In the genomic region with DNA sequence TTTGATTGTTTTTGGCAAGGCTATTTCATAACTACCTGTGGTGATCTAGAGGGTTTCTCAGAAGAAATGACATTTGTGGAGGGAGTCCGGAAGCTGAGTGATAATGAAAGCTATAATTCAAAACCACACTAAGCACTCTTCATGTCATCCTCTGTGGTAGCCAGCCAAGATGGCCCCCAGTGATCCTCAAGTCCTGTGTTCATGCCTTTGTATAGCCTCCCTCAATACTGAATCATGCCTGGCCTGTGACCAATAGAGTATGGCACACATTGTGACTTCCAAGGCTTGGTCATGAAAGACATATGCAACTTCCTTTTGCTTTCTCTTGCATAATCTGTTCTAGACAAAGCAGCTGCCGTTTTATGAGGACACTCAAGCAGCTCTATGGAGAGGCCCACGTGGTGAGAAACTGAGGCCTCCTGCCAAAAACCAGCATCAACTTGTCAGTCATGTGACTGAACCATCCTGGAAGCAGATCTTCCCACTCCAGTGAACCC, we compare ENCODE assay signal across 8 cellular contexts. TPM values are rescaled to one million over a fixed set of nuclear protein-coding genes. Genes with fewer than 3 reads are reported as not detected.
DNase-seq lines count a peak whose midpoint lies in the region; ATAC-seq and TF ChIP-seq lines count a peak whose summit lies in the region.

No MANE protein-coding gene starts in this region.

- H3K9me3 ChIP-seq in mesenchymal stem cell (ENCODE audit: control insufficient read depth, low read length) = no peaks in the 10 kb centered on the region
- no peaks in the 10 kb centered on the region for H3K9me3 ChIP-seq in smooth muscle cell (replicated peaks; ENCODE audit: low read depth)

- no peaks in the 10 kb centered on the region for H3F3A ChIP-seq in smooth muscle cell (ENCODE audit: low read depth)

- H3K79me1 ChIP-seq in mesenchymal stem cell (replicated peaks; ENCODE audit: low read length, poor library complexity, severe bottlenecking) = no peaks in the 10 kb centered on the region

- H3K4me3 ChIP-seq in mesenchymal stem cell (ENCODE audit: insufficient read depth in 1 of 2, low read depth in 1 of 2, low read length in 2 of 2) (no peak overlapping the region), smooth muscle cell (no peak overlapping the region)

- H3K36me3 ChIP-seq in mesenchymal stem cell (ENCODE audit: control insufficient read depth in 1 of 2, insufficient read depth in 2 of 2, low read depth in 1 of 2, low read length in 2 of 2) (no peaks in the 10 kb centered on the region), smooth muscle cell (ENCODE audit: low read depth) (no peaks in the 10 kb centered on the region)

- ATAC-seq in HG02943 (IDR thresholded peaks at IDR 0.05; ENCODE audit: low read depth, unreplicated experiment) = peak; percentile 93
- peak; percentile 100 for ATAC-seq in activated naive CD8-positive, alpha-beta T cell treated with anti-CD3 and anti-CD28 coated beads, Interleukin-2, amount 10 ng/mL, durations not matched to agents 7 days and 5 days (ENCODE audit: low read depth)

- H2BK12ac ChIP-seq in mesenchymal stem cell (ENCODE audit: low read length in 2 of 2) = no peak overlapping the region

- H2AFZ ChIP-seq in mesenchymal stem cell (ENCODE audit: low read depth, low read length) (no peak overlapping the region), smooth muscle cell (ENCODE audit: low read depth) (no peak overlapping the region)

- H4K20me1 ChIP-seq in smooth muscle cell (ENCODE audit: low read depth) = no peaks in the 10 kb centered on the region

- H3K4ac ChIP-seq in mesenchymal stem cell (ENCODE audit: low read depth in 1 of 2, low read length in 2 of 2) = no peak overlapping the region

- no peak overlapping the region for H2BK5ac ChIP-seq in mesenchymal stem cell (ENCODE audit: low read depth, low read length, poor library complexity, severe bottlenecking)

- no peak overlapping the region for H4K8ac ChIP-seq in mesenchymal stem cell (ENCODE audit: low read length)

- H3K36me3 Mint-ChIP-seq in activated naive CD8-positive, alpha-beta T cell treated with anti-CD3 and anti-CD28 coated beads, Interleukin-2, amount 10 ng/mL, durations not matched to agents 7 days and 5 days = peaks cover 11% of the 10 kb centered on the region

- peak; percentile 37 to 42 (median 41) for DNase-seq in stimulated activated CD4-positive, alpha-beta T cell treated with anti-CD3 and anti-CD28 coated beads, Interleukin-12 subunit alpha, Interleukin-12 subunit beta, amount 100 ng/mL, for 48 hours (ENCODE audit: low read depth in 2 of 3, low spot score in 1 of 3)
- no peak for DNase-seq in stimulated activated CD4-positive, alpha-beta T cell treated with anti-CD3 and anti-CD28 coated beads, Interleukin-12 subunit alpha, Interleukin-12 subunit beta, amount 100 ng/mL, for 4 hours
- DNase-seq in NCI-H345 (lab: John Stamatoyannopoulos, UW) (peak; percentile 90), mesenchymal stem cell (peak; percentile 33), smooth muscle cell (lab: John Stamatoyannopoulos, UW; ENCODE audit: unreplicated experiment) (no peak), iPS-NIHi11 (ENCODE audit: low spot score) (no peak)
- peak; percentile 46 for DNase-seq in activated naive CD8-positive, alpha-beta T cell treated with anti-CD3 and anti-CD28 coated beads, Interleukin-2, amount 10 ng/mL, durations not matched to agents 7 days and 5 days

- H3K27me3 ChIP-seq in mesenchymal stem cell (ENCODE audit: control insufficient read depth in 1 of 2, insufficient read depth in 1 of 2, low read length in 2 of 2) = peaks cover 0 to 5% of the 10 kb centered on the region in 2 experiments
- no peaks in the 10 kb centered on the region for H3K27me3 ChIP-seq in smooth muscle cell (ENCODE audit: low read depth)

- H3K9me3 Mint-ChIP-seq in activated naive CD8-positive, alpha-beta T cell treated with anti-CD3 and anti-CD28 coated beads, Interleukin-2, amount 10 ng/mL, durations not matched to agents 7 days and 5 days = peaks cover 7% of the 10 kb centered on the region

- no peak for TF ChIP-seq CTCF in smooth muscle cell (IDR thresholded peaks at IDR 0.05; ENCODE audit: borderline replicate concordance, insufficient read depth, poor library complexity, severe bottlenecking)

- no peak overlapping the region for H2AK5ac ChIP-seq in mesenchymal stem cell (ENCODE audit: low read length, severe bottlenecking)

- peak overlapping the region; percentile 58 for H3K4me3 Mint-ChIP-seq in activated naive CD8-positive, alpha-beta T cell treated with anti-CD3 and anti-CD28 coated beads, Interleukin-2, amount 10 ng/mL, durations not matched to agents 7 days and 5 days

- H3K14ac ChIP-seq in mesenchymal stem cell (ENCODE audit: low read length in 2 of 2) = no peak overlapping the region

- no peak overlapping the region for H3K23ac ChIP-seq in mesenchymal stem cell (ENCODE audit: low read length in 2 of 2)

- H3K27ac Mint-ChIP-seq in activated naive CD8-positive, alpha-beta T cell treated with anti-CD3 and anti-CD28 coated beads, Interleukin-2, amount 10 ng/mL, durations not matched to agents 7 days and 5 days = peak overlapping the region; percentile 96

- peaks cover 18% of the 10 kb centered on the region for H3K4me1 Mint-ChIP-seq in activated naive CD8-positive, alpha-beta T cell treated with anti-CD3 and anti-CD28 coated beads, Interleukin-2, amount 10 ng/mL, durations not matched to agents 7 days and 5 days

- POLR2A ChIA-PET in activated naive CD8-positive, alpha-beta T cell treated with anti-CD3 and anti-CD28 coated beads, Interleukin-2, amount 10 ng/mL, durations not matched to agents 7 days and 5 days (lab: Charles Lee) = interaction anchor here (0.6 to 2.3 kb wide), 4 partner anchors 9 to 50 kb away, joined by 3 to 26 read pairs (median 8); a partner anchor contains a TSS

- peaks cover 19% of the 10 kb centered on the region for H3K27me3 Mint-ChIP-seq in activated naive CD8-positive, alpha-beta T cell treated with anti-CD3 and anti-CD28 coated beads, Interleukin-2, amount 10 ng/mL, durations not matched to agents 7 days and 5 days

- H3K4me1 ChIP-seq in mesenchymal stem cell (ENCODE audit: control insufficient read depth, insufficient read depth, low read depth, low read length) (no peaks in the 10 kb centered on the region), smooth muscle cell (ENCODE audit: low read depth) (no peaks in the 10 kb centered on the region)

- H3K9ac ChIP-seq in mesenchymal stem cell (ENCODE audit: low read length) (no peak overlapping the region), smooth muscle cell (ENCODE audit: low read depth) (no peak overlapping the region)

- no peak overlapping the region for H2BK120ac ChIP-seq in mesenchymal stem cell (ENCODE audit: low read depth, low read length)

- WGBS in mesenchymal stem cell = 78% methylated on average over 3 of the region's 3 CpGs
- WGBS in smooth muscle cell (ENCODE audit: low lambda C conversion rate) = 74% methylated on average over 3 of the region's 3 CpGs

- no peak overlapping the region for H2BK15ac ChIP-seq in mesenchymal stem cell (ENCODE audit: low read depth, poor library complexity, severe bottlenecking)

- H3K18ac ChIP-seq in mesenchymal stem cell (ENCODE audit: low read depth in 1 of 2, low read length in 2 of 2) = no peak overlapping the region

- H3K79me2 ChIP-seq in smooth muscle cell (ENCODE audit: low read depth) = no peaks in the 10 kb centered on the region

- H3K27ac ChIP-seq in mesenchymal stem cell (ENCODE audit: low read length, poor library complexity, severe bottlenecking) = no peak overlapping the region
- H3K27ac ChIP-seq in smooth muscle cell (ENCODE audit: low read depth) = no peak overlapping the region

- H3K4me2 ChIP-seq in mesenchymal stem cell (ENCODE audit: low read length, poor library complexity, severe bottlenecking) (no peak overlapping the region), smooth muscle cell (no peak overlapping the region)

- no peak overlapping the region for H4K91ac ChIP-seq in mesenchymal stem cell (ENCODE audit: low read length)

RNA-seq across cellular contexts. Expression of a gene that starts 12.8 kb away (rescaled TPM):
- total RNA-seq in activated naive CD8-positive, alpha-beta T cell treated with anti-CD3 and anti-CD28 coated beads, Interleukin-2, amount 10 ng/mL, durations not matched to agents 7 days and 5 days = 1 to 10 TPM; 5.1 to 6.4 TPM
- polyA plus RNA-seq in mesenchymal stem cell (2013, experiment 1 of 2) = 10.1 TPM
- polyA plus RNA-seq in mesenchymal stem cell (2013, experiment 2 of 2) = 9.8 TPM
- 17.1 and 19.6 TPM in 2 replicates for total RNA-seq in smooth muscle cell
- polyA plus RNA-seq in smooth muscle cell = 8.1 and 8.8 TPM in 2 replicates

RNA-seq across cellular contexts. Expression of a gene that starts 50.6 kb away (rescaled TPM):
- 10 to 100 TPM in 1 of 2 experiments, 1 to 10 TPM in 1; 9.8 to 10.7 TPM for total RNA-seq in activated naive CD8-positive, alpha-beta T cell treated with anti-CD3 and anti-CD28 coated beads, Interleukin-2, amount 10 ng/mL, durations not matched to agents 7 days and 5 days
- polyA plus RNA-seq in mesenchymal stem cell (2013, experiment 1 of 2) = 21.8 TPM
- polyA plus RNA-seq in mesenchymal stem cell (2013, experiment 2 of 2) = 21.6 TPM
- 44.0 and 47.3 TPM in 2 replicates for total RNA-seq in smooth muscle cell
- 14.0 and 17.9 TPM in 2 replicates for polyA plus RNA-seq in smooth muscle cell

Comparison
In these comparisons a context has a peak if more than half of its experiments do, and no peak if none do; other contexts are left out.
1. DNase-seq: peak in stimulated activated CD4-positive, alpha-beta T cell treated with anti-CD3 and anti-CD28 coated beads, Interleukin-12 subunit alpha, Interleukin-12 subunit beta, amount 100 ng/mL, for 48 hours (3 of 3), NCI-H345 (single experiment), activated naive CD8-positive, alpha-beta T cell treated with anti-CD3 and anti-CD28 coated beads, Interleukin-2, amount 10 ng/mL, durations not matched to agents 7 days and 5 days (single experiment) and mesenchymal stem cell (single experiment); none in stimulated activated CD4-positive, alpha-beta T cell treated with anti-CD3 and anti-CD28 coated beads, Interleukin-12 subunit alpha, Interleukin-12 subunit beta, amount 100 ng/mL, for 4 hours (single experiment), smooth muscle cell (single experiment) and iPS-NIHi11 (single experiment).